ENCODE assay signal across 8 cellular contexts in the genomic region with DNA sequence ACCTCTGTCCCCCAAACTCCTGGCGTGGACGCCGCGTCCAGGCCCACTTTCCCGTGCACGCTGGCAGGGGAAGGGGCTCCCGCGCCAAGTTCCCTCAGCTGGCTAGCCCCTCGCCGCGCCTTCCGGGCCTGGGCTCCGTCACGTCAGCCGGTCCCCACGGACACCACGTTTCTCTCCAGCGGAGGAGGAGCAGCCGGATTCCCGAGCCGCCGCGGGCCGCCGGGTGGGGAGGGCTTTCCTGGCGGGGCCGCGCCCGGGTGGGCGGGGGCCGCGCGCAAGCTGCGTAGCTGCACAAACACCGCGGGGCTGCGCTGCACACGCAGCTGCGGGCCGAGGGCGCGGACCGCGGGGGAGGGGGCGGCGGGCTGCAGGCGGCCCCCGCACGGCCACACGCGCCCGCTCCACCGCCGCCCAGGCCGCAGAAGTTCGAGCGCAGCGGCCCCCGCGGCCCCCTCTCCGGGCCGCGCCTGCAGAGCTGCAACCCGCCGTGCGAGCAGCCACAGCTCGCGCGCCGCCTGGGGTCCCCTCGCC. TPM values are rescaled to one million over a fixed set of nuclear protein-coding genes. Genes with fewer than 3 reads are reported as not detected.
DNase-seq lines count a peak whose midpoint lies in the region; ATAC-seq and TF ChIP-seq lines count a peak whose summit lies in the region.

No MANE protein-coding gene starts in this region.

- H3K79me2 ChIP-seq in OCI-LY7 (ENCODE audit: insufficient read depth, low read depth, low read length), result peaks cover 94% of the 10 kb centered on the region
- peaks cover 84% of the 10 kb centered on the region for H3K79me2 ChIP-seq in parathyroid adenoma

- no peaks in the 10 kb centered on the region for H3K27me3 ChIP-seq in parathyroid adenoma (ENCODE audit: control insufficient read depth, insufficient read depth, low read length)

- H3K27ac ChIP-seq in OCI-LY7 (ENCODE audit: low read depth, low read length, poor library complexity, severe bottlenecking) (peak overlapping the region; percentile 88), parathyroid adenoma (peak overlapping the region; percentile 95)

- H2AFZ ChIP-seq in OCI-LY7 (ENCODE audit: low read length) (no peak overlapping the region), parathyroid adenoma (peak overlapping the region; percentile 54)

- H3K4me2 ChIP-seq in OCI-LY7 (ENCODE audit: low read length) (peak overlapping the region; percentile 99), parathyroid adenoma (ENCODE audit: low read length) (peak overlapping the region; percentile 90)

- TF ChIP-seq CTCF in OCI-LY7 (conservative IDR thresholded peaks at IDR 0.05; ENCODE audit: low read length) (no peak), parathyroid adenoma (IDR thresholded peaks at IDR 0.05) (no peak)

- intact Hi-C loops in OCI-LY7 (cut with micrococcal nuclease; ENCODE audit: unreplicated experiment) (no loop called here), left cardiac atrium (cut with DNase I) (loop anchor here in 1 of 2 donors (2.0 kb wide), 2 partner anchors 26 to 30 kb away; no protein-coding TSS in a partner anchor)

- no TSS peak for BruUV-seq in OCI-LY7 (replicated peaks; lab: Mats Ljungman, UMichigan)

- CTCF ChIA-PET in OCI-LY7 (lab: Charles Lee; ENCODE audit: unreplicated experiment), result interaction anchor here (1.4 to 2.0 kb wide), 3 partner anchors 15 to 30 kb away, joined by 3 to 10 read pairs (median 7); no protein-coding TSS in a partner anchor

- peaks cover 77% of the 10 kb centered on the region for H3K4me1 ChIP-seq in OCI-LY7 (ENCODE audit: insufficient read depth, low read length, poor library complexity, severe bottlenecking)
- H3K4me1 ChIP-seq in parathyroid adenoma, result peaks cover 79% of the 10 kb centered on the region

- H3K9me3 ChIP-seq in OCI-LY7 (ENCODE audit: low read length) (no peaks in the 10 kb centered on the region), parathyroid adenoma (ENCODE audit: control insufficient read depth, low read length) (no peaks in the 10 kb centered on the region)

- no peaks in the 10 kb centered on the region for H3K9me2 ChIP-seq in OCI-LY7 (ENCODE audit: insufficient read depth, low read length)

- H3K4me3 ChIP-seq in OCI-LY7 (ENCODE audit: low read depth, low read length, poor library complexity, severe bottlenecking), result peak overlapping the region; percentile 78
- peak overlapping the region; percentile 59 for H3K4me3 ChIP-seq in parathyroid adenoma (ENCODE audit: low read depth, low read length)

- H3K36me3 ChIP-seq in OCI-LY7 (ENCODE audit: insufficient read depth, low read length) (peaks cover 31% of the 10 kb centered on the region; the same call in 1 of the 2 replicates), parathyroid adenoma (ENCODE audit: control insufficient read depth, insufficient read depth, low read length) (no peaks in the 10 kb centered on the region)

- peaks cover 37% of the 10 kb centered on the region for H4K20me1 ChIP-seq in OCI-LY7 (ENCODE audit: insufficient read depth, low read length)

- DNase-seq in NCI-H2227 (lab: John Stamatoyannopoulos, UW; ENCODE audit: unreplicated experiment) (peak; percentile 80), NCI-H2227 treated with DMSO at 0.1 percent for 48 hours (lab: John Stamatoyannopoulos, UW) (no peak), OCI-LY7 (ENCODE audit: low spot score) (peak; percentile 66), amygdala (lab: John Stamatoyannopoulos, UW) (peak in 36 of 56 donors; percentile 24 to 74 (median 48)), left cardiac atrium (peak; percentile 87), H4 (ENCODE audit: low spot score) (no peak), DMS153 treated with DMSO at 0.1 percent for 48 hours (lab: John Stamatoyannopoulos, UW; ENCODE audit: unreplicated experiment) (no peak)

- peak overlapping the region; percentile 94 for H3K9ac ChIP-seq in parathyroid adenoma

- peak; percentile 29 to 45 for ATAC-seq in left cardiac atrium

- POLR2A ChIA-PET in OCI-LY7 (lab: Charles Lee), result interaction anchor here (0.6 to 7.5 kb wide), 8 partner anchors 9 to 29 kb away, joined by 3 to 53 read pairs (median 4); no protein-coding TSS in a partner anchor

RNA-seq across cellular contexts. Expression of a gene that starts 45.1 kb away (rescaled TPM):
- total RNA-seq in OCI-LY7 (2014; rRNA removed; shearing (Covaris generic)), result 5.8 and 6.0 TPM in 2 replicates
- 14.5 and 14.6 TPM in 2 replicates for total RNA-seq in OCI-LY7 (2022)
- total RNA-seq in left cardiac atrium, result 10 to 100 TPM; 25.9 to 29.6 TPM
- total RNA-seq in H4 (2014; rRNA removed; shearing (Covaris generic)), result 12.9 and 14.0 TPM in 2 replicates

Comparison
In these comparisons a context has a peak if more than half of its experiments do, and no peak if none do; other contexts are left out.
1. DNase-seq: peak in NCI-H2227 (single experiment), OCI-LY7 (single experiment), amygdala (36 of 56) and left cardiac atrium (single experiment); none in NCI-H2227 treated with DMSO at 0.1 percent for 48 hours (single experiment), H4 (single experiment) and DMS153 treated with DMSO at 0.1 percent for 48 hours (single experiment).